Comparison of ENCODE assay signal across 1 cellular context in genomic region chr15:74099963-74100733, GRCh38.
A peak's percentile ranks its signal among the peaks of the same experiment; 100 is the strongest.
TF ChIP-seq lines count a peak whose summit lies in the region.
"Not testable (repeated sequence)": the region's sequence is repeated elsewhere in the genome, so short reads cannot be mapped to it uniquely, and the experiment has no call there.

No MANE protein-coding gene starts in this region.

TF ChIP-seq in K562, 482 proteins besides CTCF, POLR2A, EP300 and RAD21 (continued from another document and continues in another):
- TF ChIP-seq TFAP4 (CRISPR knock-in tag; IDR thresholded peaks at IDR 0.05; ENCODE audit: borderline replicate concordance) = peak; percentile 39; the same call in 1 of the 2 replicates
- peak; percentile 97 for TF ChIP-seq TOE1 (IDR thresholded peaks at IDR 0.05; ENCODE audit: borderline replicate concordance)
- TF ChIP-seq TOE1 (CRISPR knock-in tag; IDR thresholded peaks at IDR 0.05; ENCODE audit: borderline replicate concordance, low read depth); ZBTB40 (CRISPR knock-in tag; IDR thresholded peaks at IDR 0.05): not testable (repeated sequence)
- TF ChIP-seq E2F6 (IDR thresholded peaks at IDR 0.05; ENCODE audit: borderline replicate concordance in 1 of 2, extremely low read depth in 1 of 2, insufficient read depth in 1 of 2, insufficient read length in 1 of 2, low read depth in 1 of 2, low read length in 1 of 2, poor library complexity in 1 of 2, severe bottlenecking in 1 of 2) = peak; percentile 65 to 83
- peak; percentile 75; the same call in 1 of the 2 replicates for TF ChIP-seq EHMT2 (IDR thresholded peaks at IDR 0.05)
- peak; percentile 56; the same call in 1 of the 2 replicates for TF ChIP-seq GABPB1 (CRISPR knock-in tag; IDR thresholded peaks at IDR 0.05)
- peak; percentile 27; the same call in 1 of the 2 replicates for TF ChIP-seq BHLHE40 (IDR thresholded peaks at IDR 0.05; ENCODE audit: low read length)
- TF ChIP-seq CHAMP1 (IDR thresholded peaks at IDR 0.05) = 0 out of 2 replicates have a peak, but pooled peaks have one; percentile 53
- 0 out of 4 replicates have a peak, but pooled peaks of 1 of the 2 experiments have one; percentile 44 for TF ChIP-seq MNT (conservative IDR thresholded peaks at IDR 0.05)
- peak; percentile 84 for TF ChIP-seq CXXC5 (CRISPR knock-in tag; IDR thresholded peaks at IDR 0.05)
- TF ChIP-seq RBFOX2 (IDR thresholded peaks at IDR 0.05; ENCODE audit: low read depth, low read length) = peak; percentile 55
- TF ChIP-seq USF1 (CRISPR knock-in tag; IDR thresholded peaks at IDR 0.05) = peak; percentile 85
- TF ChIP-seq TRIM24 (IDR thresholded peaks at IDR 0.05) = peak in 1 of 2 experiments; percentile 50; a peak in 1 of 4 replicates
- TF ChIP-seq USF2 (CRISPR knock-in tag; IDR thresholded peaks at IDR 0.05) = peak; percentile 95
- peak; percentile 99 for TF ChIP-seq TFE3 (CRISPR knock-in tag; IDR thresholded peaks at IDR 0.05)
- TF ChIP-seq PHF20 (IDR thresholded peaks at IDR 0.05; ENCODE audit: partially characterized antibody) = peak; percentile 99
- peak; percentile 98 for TF ChIP-seq RAD51 (IDR thresholded peaks at IDR 0.05; ENCODE audit: borderline replicate concordance, low read depth)
- TF ChIP-seq CHD2 (IDR thresholded peaks at IDR 0.05; ENCODE audit: low read depth, low read length) = peak; percentile 57; the same call in 1 of the 2 replicates
- TF ChIP-seq AFF1 (IDR thresholded peaks at IDR 0.05; ENCODE audit: low read depth in 1 of 2, partially characterized antibody in 2 of 2) = peak in 1 of 2 experiments; percentile 73
- peak; percentile 73 for TF ChIP-seq GABPA (tag; conservative IDR thresholded peaks at IDR 0.05; ENCODE audit: low read depth)
- peak; percentile 55 for TF ChIP-seq ZBTB40 (IDR thresholded peaks at IDR 0.05)
- TF ChIP-seq KAT8 (IDR thresholded peaks at IDR 0.05; ENCODE audit: low read depth) = peak; percentile 56; the same call in 1 of the 2 replicates
- 0 out of 2 replicates have a peak, but pooled peaks have one; percentile 63 for TF ChIP-seq ZNF76 (CRISPR knock-in tag; IDR thresholded peaks at IDR 0.05; ENCODE audit: borderline replicate concordance)
- peak; percentile 83 for TF ChIP-seq ELF2 (CRISPR knock-in tag; IDR thresholded peaks at IDR 0.05)
- peak; percentile 39; the same call in 1 of the 2 replicates for TF ChIP-seq HCFC1 (IDR thresholded peaks at IDR 0.05; ENCODE audit: low read depth, low read length)
- peak in 1 of 2 experiments; percentile 64; a peak in 1 of 4 replicates for TF ChIP-seq SIN3A (IDR thresholded peaks at IDR 0.05; ENCODE audit: borderline replicate concordance in 2 of 2, control insufficient read depth in 1 of 2, low read depth in 2 of 2, low read length in 2 of 2)
